8 cellular contexts compared by ENCODE assay signal in genomic region chr11:106021181-106021966, GRCh38. TPM values are rescaled to one million over a fixed set of nuclear protein-coding genes. Genes with fewer than 3 reads are reported as not detected.
DNase-seq lines count a peak whose midpoint lies in the region; ATAC-seq and TF ChIP-seq lines count a peak whose summit lies in the region.

No MANE protein-coding gene starts in this region.

- H3K9me3 ChIP-seq in RWPE2 (ENCODE audit: severe bottlenecking) (no peaks in the 10 kb centered on the region), esophagus squamous epithelium (no peaks in the 10 kb centered on the region), neuron (ENCODE audit: low read length) (no peaks in the 10 kb centered on the region)

- H3K27me3 ChIP-seq in RWPE2 (ENCODE audit: insufficient read depth, poor library complexity, severe bottlenecking) (no peaks in the 10 kb centered on the region), esophagus squamous epithelium (no peaks in the 10 kb centered on the region), neuron (ENCODE audit: insufficient read depth, low read length) (no peaks in the 10 kb centered on the region)

- H3K4me1 ChIP-seq in RWPE2 (ENCODE audit: insufficient read depth, poor library complexity, severe bottlenecking), result peaks cover 24% of the 10 kb centered on the region
- peaks cover 0 to 41% (median 9%) of the 10 kb centered on the region in 3 donors for H3K4me1 ChIP-seq in esophagus squamous epithelium
- H3K4me1 ChIP-seq in neuron (ENCODE audit: insufficient read depth, low read length), result peaks cover 25% of the 10 kb centered on the region

- no peak for TF ChIP-seq CTCF in AG09309 (IDR thresholded peaks at IDR 0.05; ENCODE audit: control insufficient read depth, insufficient read depth, low read depth, low read length, missing control alignments)
- no peak for TF ChIP-seq CTCF in RWPE2 (IDR thresholded peaks at IDR 0.05; ENCODE audit: poor library complexity, severe bottlenecking)
- no peak for TF ChIP-seq CTCF in esophagus squamous epithelium (IDR thresholded peaks at IDR 0.05)

- intact Hi-C loops in esophagus squamous epithelium (cut with DNase I), result no loop called here

- TF ChIP-seq POLR2A in esophagus squamous epithelium (IDR thresholded peaks at IDR 0.05), result no peak

- DNase-seq in AG09309 (ENCODE audit: low read depth) (peak; percentile 85), RWPE2 (ENCODE audit: low spot score) (no peak), esophagus squamous epithelium (lab: John Stamatoyannopoulos, UW) (no peak), foreskin melanocyte (no peak), NCI-H1048 (lab: John Stamatoyannopoulos, UW) (no peak)

- peak; percentile 2 for ATAC-seq in GM18873 (IDR thresholded peaks at IDR 0.05; ENCODE audit: low FRiP score, unreplicated experiment)
- ATAC-seq in HG03103 (IDR thresholded peaks at IDR 0.05; ENCODE audit: low read depth, unreplicated experiment), result peak; percentile 1
- ATAC-seq in RWPE2 (ENCODE audit: low read depth), result peak; percentile 3

- H2AFZ ChIP-seq in neuron (ENCODE audit: low read depth, low read length), result peak overlapping the region; percentile 97

- 24 to 26% methylated on average over 14 to 15 of the region's 18 CpGs for WGBS in esophagus squamous epithelium, 2 donors

- H3K4me3 ChIP-seq in AG09309 (ENCODE audit: control insufficient read depth, low read depth, low read length), result peak overlapping the region; percentile 95
- H3K4me3 ChIP-seq in RWPE2 (ENCODE audit: severe bottlenecking), result peak overlapping the region; percentile 73
- peak overlapping the region; percentile 78 to 96 (median 80) for H3K4me3 ChIP-seq in esophagus squamous epithelium
- peak overlapping the region; percentile 91 for H3K4me3 ChIP-seq in neuron (ENCODE audit: low read length)

- H3K27ac ChIP-seq in RWPE2 (ENCODE audit: poor library complexity, severe bottlenecking) (no peak overlapping the region), esophagus squamous epithelium (peak overlapping the region; percentile 65 to 83 (median 78))

- peaks cover 36% of the 10 kb centered on the region for H3K36me3 ChIP-seq in RWPE2 (ENCODE audit: low read depth)
- H3K36me3 ChIP-seq in esophagus squamous epithelium, result no peaks in the 10 kb centered on the region
- peaks cover 2% of the 10 kb centered on the region for H3K36me3 ChIP-seq in neuron (ENCODE audit: insufficient read depth, low read length)

RNA-seq across cellular contexts. Expression of gene MSANTD4, which starts 0.7 kb away (rescaled TPM):
- total RNA-seq in esophagus squamous epithelium, result 10 to 100 TPM in 1 of 4 donors, 1 to 10 TPM in 3; 3.0 to 13.5 (median 6.7) TPM

RNA-seq across cellular contexts. Expression of gene KBTBD3, which starts 55.8 kb away (rescaled TPM):
- total RNA-seq in esophagus squamous epithelium, result 1 to 10 TPM in 3 of 4 donors, under 1 TPM in 1; 0.70 to 5.5 (median 2.4) TPM

RNA-seq across cellular contexts. Expression of gene AASDHPPT, which starts 56.1 kb away (rescaled TPM):
- 10 to 100 TPM; 21.7 to 41.6 (median 33.1) TPM for total RNA-seq in esophagus squamous epithelium
